36 cellular contexts compared by ENCODE assay signal in genomic region chr16:58307583-58308312, GRCh38. TPM values are rescaled to one million over a fixed set of nuclear protein-coding genes. Genes with fewer than 3 reads are reported as not detected.
"Had no signal": no experiment of that assay in that cellular context is flagged by ENCODE, and none has a peak within 500 bp of the region (broad histone marks: within the 10 kb centered on the region; RNA-seq: fewer than 3 reads in every experiment).

No MANE protein-coding gene starts in this region.

- FAIRE-seq: urothelium cell line had no signal

- H3K27me3 ChIP-seq: neural progenitor cell, ovary, spleen, testis, tibial artery, transverse colon, upper lobe of left lung, vagina had no signal

- H3K9ac ChIP-seq: neural progenitor cell, parathyroid adenoma had no signal

- H3K27ac ChIP-seq: neural progenitor cell, ovary, parathyroid adenoma, psoas muscle, skin epidermis, spleen, suprapubic skin, testis, tibial artery, transverse colon, upper lobe of left lung, vagina had no signal

- H3K9me3 ChIP-seq: ovary, spleen, suprapubic skin, testis, tibial artery, transverse colon, upper lobe of left lung, vagina had no signal

- H3K4me1 ChIP-seq: neural progenitor cell, parathyroid adenoma, psoas muscle, spleen, suprapubic skin, testis, tibial artery, transverse colon, upper lobe of left lung, vagina had no signal

- H3K4me3 ChIP-seq: neural progenitor cell, ovary, psoas muscle, skin epidermis, smooth muscle cell, spleen, suprapubic skin, testis, tibial artery, transverse colon, upper lobe of left lung, vagina had no signal

- H2AFZ ChIP-seq: neural progenitor cell, parathyroid adenoma had no signal

- H3K36me3 ChIP-seq: neural progenitor cell, ovary, spleen, suprapubic skin, tibial artery, transverse colon, upper lobe of left lung, vagina had no signal

- H3K4me2 ChIP-seq: neural progenitor cell, smooth muscle cell had no signal

- DNase-seq: naive thymus-derived CD4-positive, alpha-beta T cell; natural killer cell; occipital lobe; ovary; posterior cingulate gyrus; psoas muscle; right cardiac atrium; spleen; stimulated activated CD4-positive, alpha-beta T cell treated with anti-CD3 and anti-CD28 coated beads, Interleukin-12 subunit alpha, Interleukin-12 subunit beta, amount 100 ng/mL, for 4 hours; stimulated activated CD4-positive, alpha-beta T cell treated with anti-CD3 and anti-CD28 coated beads, Interleukin-1b, Interleukin-23, amount 100 ng/mL, for 48 hours; stimulated activated CD4-positive, alpha-beta T cell treated with anti-CD3 and anti-CD28 coated beads, Interleukin-4, amount 100 ng/mL, for 1 hour; stimulated activated CD4-positive, alpha-beta T cell treated with anti-CD3 and anti-CD28 coated beads, Interleukin-4, amount 100 ng/mL, for 4 hours; stimulated activated CD8-positive, alpha-beta memory T cell treated with anti-CD3 and anti-CD28 coated beads, Interleukin-4, amount 100 ng/mL, for 48 hours; stimulated activated naive CD4-positive, alpha-beta T cell; stimulated activated naive CD8-positive, alpha-beta T cell treated with anti-CD3 and anti-CD28 coated beads, Interleukin-15, amount 100 ng/mL, for 72 hours; stimulated activated naive CD8-positive, alpha-beta T cell treated with anti-CD3 and anti-CD28 coated beads, Interleukin-15, Interleukin-2, amounts not matched to agents 100 U/mL and 50 U/mL, for 24 hours; substantia nigra; testis; tibial artery; transverse colon; upper lobe of left lung had no signal

- ATAC-seq: naive thymus-derived CD4-positive, alpha-beta T cell; natural killer cell; psoas muscle; right cardiac atrium; sciatic nerve; stimulated activated memory B cell treated with anti-CD40 and anti-IgM and Interleukin-4, amounts not matched to agents 10 μg/mL and 1 μg/mL and 100 μg/mL, for 72 hours; stimulated activated naive CD8-positive, alpha-beta T cell treated with anti-CD3 and anti-CD28 coated beads, Interleukin-15, amount 100 ng/mL, for 72 hours; stimulated activated naive CD8-positive, alpha-beta T cell treated with anti-CD3 and anti-CD28 coated beads, Interleukin-15, Interleukin-2, amounts not matched to agents 100 U/mL and 50 U/mL, for 24 hours had no signal

- H3K79me2 ChIP-seq: parathyroid adenoma had no signal

RNA-seq across cellular contexts. Expression of gene PRSS54, which starts 12.9 kb away (rescaled TPM):
- total RNA-seq: naive thymus-derived CD4-positive, alpha-beta T cell; natural killer cell; occipital lobe; osteoblast; ovary; progenitor cell of endocrine pancreas; psoas muscle; renal cortical epithelial cell; right cardiac atrium; sciatic nerve; smooth muscle cell; spleen; suprapubic skin; transverse colon; upper lobe of left lung; ureter; vagina had no signal
- polyA plus RNA-seq: naive thymus-derived CD4-positive, alpha-beta T cell; neural cell; ovary; right cardiac atrium; smooth muscle cell; spleen; thymus had no signal
